ENCODE assay signal across 1 cellular context in genomic region chr20:17822039-17822438, GRCh38.
TF ChIP-seq lines count a peak whose summit lies in the region.

No MANE protein-coding gene starts in this region.

TF ChIP-seq in HepG2, 621 proteins besides CTCF, POLR2A, EP300 and RAD21 (continued from another document and continues in another):
- TF ChIP-seq ZNF780A (CRISPR knock-in tag; IDR thresholded peaks at IDR 0.05) (no peak), ZBTB49 (CRISPR knock-in tag; IDR thresholded peaks at IDR 0.05; ENCODE audit: borderline replicate concordance) (no peak), SP2 (CRISPR knock-in tag; IDR thresholded peaks at IDR 0.05) (peak; percentile 76), ONECUT2 (CRISPR knock-in tag; IDR thresholded peaks at IDR 0.05) (no peak), RFX5 (IDR thresholded peaks at IDR 0.05; ENCODE audit: low read depth, low read length) (no peak), NFYB (CRISPR knock-in tag; IDR thresholded peaks at IDR 0.05) (peak; percentile 82), NFE2 (CRISPR knock-in tag; IDR thresholded peaks at IDR 0.05) (no peak), ZNF484 (CRISPR knock-in tag; IDR thresholded peaks at IDR 0.05; ENCODE audit: borderline replicate concordance, low read depth) (no peak), PRDM4 (CRISPR knock-in tag; IDR thresholded peaks at IDR 0.05; ENCODE audit: borderline replicate concordance) (no peak), THAP7 (CRISPR knock-in tag; IDR thresholded peaks at IDR 0.05) (no peak), ZFYVE20 (CRISPR knock-in tag; IDR thresholded peaks at IDR 0.05; ENCODE audit: borderline replicate concordance, low read depth) (no peak), GATAD2A (CRISPR knock-in tag; IDR thresholded peaks at IDR 0.05) (0 out of 2 replicates have a peak, but pooled peaks have one; percentile 30), SMARCC2 (IDR thresholded peaks at IDR 0.05) (no peak), DBP (CRISPR knock-in tag; IDR thresholded peaks at IDR 0.05; ENCODE audit: not compliant biosample characterization) (no peak), FOXO4 (CRISPR knock-in tag; conservative IDR thresholded peaks at IDR 0.05) (no peak), RBAK (CRISPR knock-in tag; IDR thresholded peaks at IDR 0.05) (0 out of 2 replicates have a peak, but pooled peaks have one; percentile 19), ZNF3 (CRISPR knock-in tag; IDR thresholded peaks at IDR 0.05) (no peak), FOSL1 (CRISPR knock-in tag; IDR thresholded peaks at IDR 0.05; ENCODE audit: borderline replicate concordance) (no peak), PTBP1 (IDR thresholded peaks at IDR 0.05; ENCODE audit: low read depth, low read length, poor library complexity, severe bottlenecking) (no peak), TCF12 (IDR thresholded peaks at IDR 0.05) (no peak), TCF12 (CRISPR knock-in tag; IDR thresholded peaks at IDR 0.05) (no peak), ZFP36 (IDR thresholded peaks at IDR 0.05; ENCODE audit: borderline replicate concordance, low read depth, low read length, partially characterized antibody) (no peak), TAF15 (IDR thresholded peaks at IDR 0.05; ENCODE audit: low read depth, low read length, poor library complexity, severe bottlenecking) (no peak), ELF3 (CRISPR knock-in tag; IDR thresholded peaks at IDR 0.05) (peak; percentile 74), ZMAT3 (CRISPR knock-in tag; conservative IDR thresholded peaks at IDR 0.05) (no peak), SP5 (CRISPR knock-in tag; IDR thresholded peaks at IDR 0.05; ENCODE audit: borderline replicate concordance, low read depth) (no peak), ZNF644 (CRISPR knock-in tag; IDR thresholded peaks at IDR 0.05; ENCODE audit: low read depth) (peak; percentile 10; the same call in 1 of the 2 replicates), MAX (IDR thresholded peaks at IDR 0.05) (no peak), SRSF1 (optimal IDR thresholded peaks at IDR 0.05; ENCODE audit: low read depth, low read length) (no peak), EHMT2 (IDR thresholded peaks at IDR 0.05; ENCODE audit: borderline replicate concordance, low read depth, low read length) (no peak), BATF2 (CRISPR knock-in tag; IDR thresholded peaks at IDR 0.05) (no peak), ZNF30 (CRISPR knock-in tag; IDR thresholded peaks at IDR 0.05) (no peak), SALL2 (CRISPR knock-in tag; IDR thresholded peaks at IDR 0.05) (no peak), FOXM1 (CRISPR knock-in tag; IDR thresholded peaks at IDR 0.05) (0 out of 2 replicates have a peak, but pooled peaks have one; percentile 52), ZNF781 (CRISPR knock-in tag; IDR thresholded peaks at IDR 0.05; ENCODE audit: borderline replicate concordance, not compliant biosample characterization) (no peak), ELF1 (CRISPR knock-in tag; IDR thresholded peaks at IDR 0.05) (no peak), SMC3 (IDR thresholded peaks at IDR 0.05; ENCODE audit: low read length) (no peak), PHF20 (CRISPR knock-in tag; IDR thresholded peaks at IDR 0.05) (no peak), ZNF878 (CRISPR knock-in tag; IDR thresholded peaks at IDR 0.05) (no peak), CENPT (CRISPR knock-in tag; IDR thresholded peaks at IDR 0.05; ENCODE audit: low read depth) (no peak), ZEB1 (IDR thresholded peaks at IDR 0.05; ENCODE audit: insufficient replicate concordance, low read depth) (no peak), ARID3A (IDR thresholded peaks at IDR 0.05; ENCODE audit: low read depth, low read length) (no peak), MXD1 (CRISPR knock-in tag; IDR thresholded peaks at IDR 0.05) (no peak), KMT2A (CRISPR knock-in tag; IDR thresholded peaks at IDR 0.05) (0 out of 2 replicates have a peak, but pooled peaks have one; percentile 35), MLX (CRISPR knock-in tag; IDR thresholded peaks at IDR 0.05) (no peak), CEBPG (CRISPR knock-in tag; IDR thresholded peaks at IDR 0.05) (peak; percentile 50; the same call in 1 of the 2 replicates), ARID5B (CRISPR knock-in tag; IDR thresholded peaks at IDR 0.05) (peak; percentile 24), MAFK (conservative IDR thresholded peaks at IDR 0.05 in 1 of 2, IDR thresholded peaks at IDR 0.05 in 1 of 2; ENCODE audit: low read length in 2 of 2) (0 out of 4 replicates have a peak, but pooled peaks of 1 of the 2 experiments have one; percentile 0), ZNF740 (CRISPR knock-in tag; IDR thresholded peaks at IDR 0.05) (no peak), ZBTB7A (CRISPR knock-in tag; IDR thresholded peaks at IDR 0.05) (no peak), FOXP1 (IDR thresholded peaks at IDR 0.05) (0 out of 2 replicates have a peak, but pooled peaks have one; percentile 7), FOXP1 (CRISPR knock-in tag; IDR thresholded peaks at IDR 0.05) (peak; percentile 29; the same call in 1 of the 2 replicates), ZNF383 (CRISPR knock-in tag; IDR thresholded peaks at IDR 0.05; ENCODE audit: borderline replicate concordance) (no peak), MTA1 (CRISPR knock-in tag; IDR thresholded peaks at IDR 0.05; ENCODE audit: borderline replicate concordance) (no peak), HOXA7 (CRISPR knock-in tag; IDR thresholded peaks at IDR 0.05) (no peak), RBFOX2 (IDR thresholded peaks at IDR 0.05; ENCODE audit: low read depth, low read length) (no peak)
